Comparison of ENCODE assay signal across 10 cellular contexts in genomic region chr11:35682230-35683195, GRCh38. TPM values are rescaled to one million over a fixed set of nuclear protein-coding genes. Genes with fewer than 3 reads are reported as not detected.
DNase-seq lines count a peak whose midpoint lies in the region; ATAC-seq and TF ChIP-seq lines count a peak whose summit lies in the region.
"Had no signal": no experiment of that assay in that cellular context is flagged by ENCODE, and none has a peak within 500 bp of the region (broad histone marks: within the 10 kb centered on the region; RNA-seq: fewer than 3 reads in every experiment).

No MANE protein-coding gene starts in this region.

- H3K27me3 Mint-ChIP-seq in HFFc6 (ENCODE audit: insufficient read depth): no peaks in the 10 kb centered on the region
- no peaks in the 10 kb centered on the region for H3K27me3 Mint-ChIP-seq in activated naive CD8-positive, alpha-beta T cell treated with anti-CD3 and anti-CD28 coated beads, Interleukin-2, amount 50 U/mL, for 24 hours

- peak overlapping the region; percentile 56 for H3K27ac Mint-ChIP-seq in HFFc6
- H3K27ac Mint-ChIP-seq in activated naive CD8-positive, alpha-beta T cell treated with anti-CD3 and anti-CD28 coated beads, Interleukin-2, amount 50 U/mL, for 24 hours: no peak overlapping the region

- peak; percentile 30 for DNase-seq in HFFc6
- DNase-seq in NCI-H82 treated with DMSO at 0.1 percent for 48 hours (lab: John Stamatoyannopoulos, UW; ENCODE audit: unreplicated experiment): peak; percentile 29
- peak; percentile 28 for DNase-seq in globus pallidus (ENCODE audit: low spot score)
- peak; percentile 19 for DNase-seq in renal cortical epithelial cell (ENCODE audit: low read depth)
- DNase-seq in NK-92 treated with Interleukin-12 subunit alpha and Interleukin-12 subunit beta, amount 100 ng/mL, for 24 hours (lab: John Stamatoyannopoulos, UW): no peak
- no peak for DNase-seq in activated T-cell treated with anti-CD3 and anti-CD28 coated beads for 4 hours
- DNase-seq in activated naive CD8-positive, alpha-beta T cell treated with anti-CD3 and anti-CD28 coated beads, Interleukin-2, amount 50 U/mL, for 24 hours: no peak
- DNase-seq: central memory CD4-positive, alpha-beta T cell; stimulated activated CD4-positive, alpha-beta T cell treated with anti-CD3 and anti-CD28 coated beads, Interleukin-4, amount 100 ng/mL, for 4 hours had no signal

- peak overlapping the region; percentile 61 for H3K4me3 Mint-ChIP-seq in HFFc6
- H3K4me3 Mint-ChIP-seq in activated naive CD8-positive, alpha-beta T cell treated with anti-CD3 and anti-CD28 coated beads, Interleukin-2, amount 50 U/mL, for 24 hours: no peak overlapping the region

- no peak for TF ChIP-seq CTCF in HFFc6 (IDR thresholded peaks at IDR 0.05)

- H3K4me1 Mint-ChIP-seq in HFFc6 (ENCODE audit: low read depth): peaks cover 46% of the 10 kb centered on the region
- peaks cover 44% of the 10 kb centered on the region for H3K4me1 Mint-ChIP-seq in activated naive CD8-positive, alpha-beta T cell treated with anti-CD3 and anti-CD28 coated beads, Interleukin-2, amount 50 U/mL, for 24 hours

- ATAC-seq in GM21619 (IDR thresholded peaks at IDR 0.05; ENCODE audit: unreplicated experiment): no peak
- no peak for ATAC-seq in activated naive CD8-positive, alpha-beta T cell treated with anti-CD3 and anti-CD28 coated beads, Interleukin-2, amount 50 U/mL, for 24 hours

- peaks cover 9% of the 10 kb centered on the region; the same call in 1 of the 2 replicates for H3K36me3 Mint-ChIP-seq in HFFc6 (ENCODE audit: low read depth)
- H3K36me3 Mint-ChIP-seq in activated naive CD8-positive, alpha-beta T cell treated with anti-CD3 and anti-CD28 coated beads, Interleukin-2, amount 50 U/mL, for 24 hours (ENCODE audit: low read depth): peaks cover 26% of the 10 kb centered on the region

- no peaks in the 10 kb centered on the region for H3K9me3 Mint-ChIP-seq in HFFc6
- no peaks in the 10 kb centered on the region for H3K9me3 Mint-ChIP-seq in activated naive CD8-positive, alpha-beta T cell treated with anti-CD3 and anti-CD28 coated beads, Interleukin-2, amount 50 U/mL, for 24 hours

RNA-seq across cellular contexts. Expression of gene TRIM44, which starts 19.9 kb away (rescaled TPM):
- 10 to 100 TPM; 56.7 to 65.0 (median 60.1) TPM for total RNA-seq in HFFc6 (2021; fragmentation: NEBNext Ultra II Directional; extraction: Animal tissue kit (Norgen Biotek cat#: 25700))
- 8.9 and 24.1 TPM in 2 replicates for total RNA-seq in renal cortical epithelial cell

Comparison
In these comparisons a context has a peak if more than half of its experiments do, and no peak if none do; other contexts are left out.
1. DNase-seq: peak in HFFc6 (single experiment), NCI-H82 treated with DMSO at 0.1 percent for 48 hours (single experiment), globus pallidus (single experiment) and renal cortical epithelial cell (single experiment); none in NK-92 treated with Interleukin-12 subunit alpha and Interleukin-12 subunit beta, amount 100 ng/mL, for 24 hours (single experiment), activated T-cell treated with anti-CD3 and anti-CD28 coated beads for 4 hours (single experiment) and activated naive CD8-positive, alpha-beta T cell treated with anti-CD3 and anti-CD28 coated beads, Interleukin-2, amount 50 U/mL, for 24 hours (single experiment).